8 cellular contexts compared by ENCODE assay signal in the genomic region with DNA sequence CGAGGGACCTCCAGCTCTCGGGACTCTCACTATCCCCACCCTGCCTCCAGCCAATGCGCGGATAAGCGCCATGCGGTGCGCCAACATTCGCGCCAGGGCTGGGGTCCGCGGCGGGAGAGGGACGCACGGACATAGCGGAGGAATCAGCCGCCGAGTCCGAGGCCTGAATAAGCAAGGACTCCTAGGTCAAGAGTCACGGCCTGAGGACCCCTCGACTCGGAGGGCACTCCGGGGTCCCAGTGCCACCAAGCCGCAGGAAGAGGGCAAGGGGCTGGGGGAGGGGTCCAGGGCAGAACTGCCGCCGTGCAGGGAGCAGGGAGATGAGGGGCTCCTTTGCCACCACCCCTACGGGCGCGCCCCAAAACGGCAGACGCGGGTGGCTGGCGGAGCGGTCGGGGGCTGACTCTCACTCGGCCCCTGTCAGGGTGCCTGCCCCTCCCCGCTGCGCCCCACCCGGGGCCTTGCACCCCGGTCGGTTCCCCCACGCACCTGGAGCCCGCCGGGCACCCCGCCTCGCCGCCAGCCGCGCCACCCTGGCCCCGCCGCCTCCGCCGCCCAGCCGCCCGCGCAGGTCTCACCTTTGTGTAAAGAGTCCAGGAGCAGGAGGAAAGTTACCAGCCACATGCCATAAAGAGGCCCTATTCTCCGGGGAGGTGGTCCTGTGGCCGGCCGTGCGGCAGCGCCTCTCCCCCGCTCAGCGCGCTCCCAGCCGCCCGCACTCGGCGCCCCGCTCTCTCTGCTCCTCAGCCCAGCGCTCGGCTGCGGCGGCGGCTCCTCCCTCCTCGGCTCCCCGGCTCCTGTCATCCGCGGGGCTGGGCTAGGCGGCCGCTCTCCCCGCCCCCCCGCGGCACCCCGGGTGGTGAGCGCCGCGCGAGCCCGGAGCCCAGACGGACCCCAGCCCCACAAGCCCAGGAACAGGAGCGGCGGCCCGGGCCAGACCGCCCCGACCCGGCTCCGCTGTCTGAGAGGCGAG. TPM values are rescaled to one million over a fixed set of nuclear protein-coding genes. Genes with fewer than 3 reads are reported as not detected.
DNase-seq lines count a peak whose midpoint lies in the region; ATAC-seq and FAIRE-seq lines count a peak whose summit lies in the region.

A gene with protein sequence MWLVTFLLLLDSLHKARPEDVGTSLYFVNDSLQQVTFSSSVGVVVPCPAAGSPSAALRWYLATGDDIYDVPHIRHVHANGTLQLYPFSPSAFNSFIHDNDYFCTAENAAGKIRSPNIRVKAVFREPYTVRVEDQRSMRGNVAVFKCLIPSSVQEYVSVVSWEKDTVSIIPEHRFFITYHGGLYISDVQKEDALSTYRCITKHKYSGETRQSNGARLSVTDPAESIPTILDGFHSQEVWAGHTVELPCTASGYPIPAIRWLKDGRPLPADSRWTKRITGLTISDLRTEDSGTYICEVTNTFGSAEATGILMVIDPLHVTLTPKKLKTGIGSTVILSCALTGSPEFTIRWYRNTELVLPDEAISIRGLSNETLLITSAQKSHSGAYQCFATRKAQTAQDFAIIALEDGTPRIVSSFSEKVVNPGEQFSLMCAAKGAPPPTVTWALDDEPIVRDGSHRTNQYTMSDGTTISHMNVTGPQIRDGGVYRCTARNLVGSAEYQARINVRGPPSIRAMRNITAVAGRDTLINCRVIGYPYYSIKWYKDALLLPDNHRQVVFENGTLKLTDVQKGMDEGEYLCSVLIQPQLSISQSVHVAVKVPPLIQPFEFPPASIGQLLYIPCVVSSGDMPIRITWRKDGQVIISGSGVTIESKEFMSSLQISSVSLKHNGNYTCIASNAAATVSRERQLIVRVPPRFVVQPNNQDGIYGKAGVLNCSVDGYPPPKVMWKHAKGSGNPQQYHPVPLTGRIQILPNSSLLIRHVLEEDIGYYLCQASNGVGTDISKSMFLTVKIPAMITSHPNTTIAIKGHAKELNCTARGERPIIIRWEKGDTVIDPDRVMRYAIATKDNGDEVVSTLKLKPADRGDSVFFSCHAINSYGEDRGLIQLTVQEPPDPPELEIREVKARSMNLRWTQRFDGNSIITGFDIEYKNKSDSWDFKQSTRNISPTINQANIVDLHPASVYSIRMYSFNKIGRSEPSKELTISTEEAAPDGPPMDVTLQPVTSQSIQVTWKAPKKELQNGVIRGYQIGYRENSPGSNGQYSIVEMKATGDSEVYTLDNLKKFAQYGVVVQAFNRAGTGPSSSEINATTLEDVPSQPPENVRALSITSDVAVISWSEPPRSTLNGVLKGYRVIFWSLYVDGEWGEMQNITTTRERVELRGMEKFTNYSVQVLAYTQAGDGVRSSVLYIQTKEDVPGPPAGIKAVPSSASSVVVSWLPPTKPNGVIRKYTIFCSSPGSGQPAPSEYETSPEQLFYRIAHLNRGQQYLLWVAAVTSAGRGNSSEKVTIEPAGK (N-terminal part only) (minus strand): TSS at position 761 of the 973 bp plus-strand sequence. CDS start 137 bp downstream, at position 624.

- peak within 1 kb of the TSS; percentile 92 for H3K4me2 ChIP-seq in neuronal stem cell (ENCODE audit: insufficient read depth, low read length, poor library complexity, severe bottlenecking)

- H3K9me3 ChIP-seq in esophagus (ENCODE audit: control insufficient read depth in 2 of 2, insufficient read depth in 1 of 2, low read depth in 1 of 2, low read length in 1 of 2): no peaks in the 10 kb centered on the region
- H3K9me3 ChIP-seq in neuronal stem cell (replicated peaks in 1 of 2; ENCODE audit: control insufficient read depth in 2 of 2, insufficient read depth in 1 of 2, low read depth in 1 of 2, low read length in 2 of 2): peaks cover 0 to 2% of the 10 kb centered on the region in 2 donors

- no peaks in the 10 kb centered on the region for H3K36me3 Mint-ChIP-seq in activated CD4-positive, alpha-beta T cell treated with anti-CD3 and anti-CD28 coated beads for 36 hours (ENCODE audit: low read depth)

- H4K8ac ChIP-seq in neuronal stem cell (ENCODE audit: low read depth, low read length): no peak within 1 kb of the TSS

- H3K4me1 Mint-ChIP-seq in activated CD4-positive, alpha-beta T cell treated with anti-CD3 and anti-CD28 coated beads for 36 hours: peaks cover 17% of the 10 kb centered on the region

- peak within 1 kb of the TSS; percentile 5 for H2AK5ac ChIP-seq in neuronal stem cell (ENCODE audit: low read depth, low read length)

- H2BK5ac ChIP-seq in neuronal stem cell (ENCODE audit: low read length): no peak within 1 kb of the TSS

- no peak within 1 kb of the TSS for H2BK12ac ChIP-seq in neuronal stem cell (ENCODE audit: low read length)

- H3K36me3 ChIP-seq in esophagus (ENCODE audit: control insufficient read depth in 2 of 2, insufficient read depth in 2 of 2, low read length in 1 of 2) (no peaks in the 10 kb centered on the region), neuronal stem cell (replicated peaks in 1 of 2; ENCODE audit: control insufficient read depth in 2 of 2, insufficient read depth in 2 of 2, low read length in 2 of 2) (no peaks in the 10 kb centered on the region)

- H3K9ac ChIP-seq in neuronal stem cell (ENCODE audit: low read depth, low read length, poor library complexity): peak within 1 kb of the TSS; percentile 27

- peaks cover 2% of the 10 kb centered on the region for H3K79me1 ChIP-seq in neuronal stem cell (ENCODE audit: low read depth, low read length)

- no peak for FAIRE-seq in GM18507 (lab: Jason Lieb, UNC)

- WGBS in esophagus, 2 donors: 3% methylated on average over 65 to 97 of the region's 97 CpGs
- no CpG with 5 or more reads among the region's 97 CpGs for WGBS in neuronal stem cell (ENCODE audit: extremely low coverage in 2 of 2, insufficient read length in 2 of 2, insufficient replicate concordance in 1 of 2), 2 donors

- peaks cover 3 to 9% of the 10 kb centered on the region in 2 donors for H3K4me1 ChIP-seq in esophagus (ENCODE audit: control insufficient read depth in 2 of 2, insufficient read depth in 2 of 2, low read length in 1 of 2)
- peaks cover 0 to 9% of the 10 kb centered on the region in 2 donors for H3K4me1 ChIP-seq in neuronal stem cell (ENCODE audit: control insufficient read depth in 2 of 2, insufficient read depth in 1 of 2, low read depth in 1 of 2, low read length in 2 of 2)

- peak within 1 kb of the TSS; percentile 9 to 36 for H3K4me3 ChIP-seq in esophagus (ENCODE audit: low read depth in 1 of 2, low read length in 2 of 2)
- H3K4me3 ChIP-seq in neuronal stem cell (ENCODE audit: low read length in 2 of 2): peak within 1 kb of the TSS in 1 of 2 donors; percentile 47

- DNase-seq in GM18507 (ENCODE audit: extremely low spot score, insufficient read length, low read depth) (peak; percentile 18), neuronal stem cell (ENCODE audit: low spot score) (no peak), NCI-H2081 (lab: John Stamatoyannopoulos, UW) (no peak)
- peak; percentile 66 for DNase-seq in activated CD4-positive, alpha-beta T cell treated with anti-CD3 and anti-CD28 coated beads for 36 hours

- H3K27me3 Mint-ChIP-seq in activated CD4-positive, alpha-beta T cell treated with anti-CD3 and anti-CD28 coated beads for 36 hours: peaks cover 44% of the 10 kb centered on the region

- CTCF ChIA-PET in activated CD4-positive, alpha-beta T cell treated with anti-CD3 and anti-CD28 coated beads for 36 hours (lab: Charles Lee): interaction anchor here (1.1 kb wide), 1 partner anchor 21 kb away, joined by 3 read pairs; no protein-coding TSS in a partner anchor

- H2BK15ac ChIP-seq in neuronal stem cell (ENCODE audit: low read length): no peak within 1 kb of the TSS

- H3K23ac ChIP-seq in neuronal stem cell (ENCODE audit: low read depth, low read length, poor library complexity): peak within 1 kb of the TSS; percentile 22

- H2AFZ ChIP-seq in neuronal stem cell (ENCODE audit: low read length): peak within 1 kb of the TSS; percentile 35

- H3K27me3 ChIP-seq in esophagus (ENCODE audit: control insufficient read depth in 1 of 2, insufficient read depth in 2 of 2, low read length in 2 of 2): peaks cover 10 to 13% of the 10 kb centered on the region in 2 donors
- peaks cover 24 to 97% (median 75%) of the 10 kb centered on the region in 3 experiments for H3K27me3 ChIP-seq in neuronal stem cell (ENCODE audit: control insufficient read depth in 3 of 3, insufficient read depth in 3 of 3, low read depth in 1 of 3, low read length in 3 of 3)

- H3K27ac ChIP-seq in esophagus (ENCODE audit: low read depth in 2 of 2, low read length in 1 of 2): no peak within 1 kb of the TSS
- no peak within 1 kb of the TSS for H3K27ac ChIP-seq in neuronal stem cell (replicated peaks; ENCODE audit: low read length)

- H3K4ac ChIP-seq in neuronal stem cell (ENCODE audit: low read length): no peak within 1 kb of the TSS

- no peak within 1 kb of the TSS for H4K91ac ChIP-seq in neuronal stem cell (ENCODE audit: low read depth, low read length, poor library complexity)

- H3K18ac ChIP-seq in neuronal stem cell (ENCODE audit: low read length): peak within 1 kb of the TSS; percentile 75

- peak; percentile 86 for ATAC-seq in activated CD4-positive, alpha-beta T cell treated with anti-CD3 and anti-CD28 coated beads for 36 hours
- no peak for ATAC-seq in HG03025 (IDR thresholded peaks at IDR 0.05; ENCODE audit: low FRiP score, unreplicated experiment)
- no peak for ATAC-seq in GM21526 (IDR thresholded peaks at IDR 0.05; ENCODE audit: low FRiP score, unreplicated experiment)
- no peak for ATAC-seq in GM18867 (IDR thresholded peaks at IDR 0.05; ENCODE audit: unreplicated experiment)

- intact Hi-C loops in activated CD4-positive, alpha-beta T cell treated with anti-CD3 and anti-CD28 coated beads for 36 hours (cut with DNase I, micrococcal nuclease): no loop called here

- H3K14ac ChIP-seq in neuronal stem cell (ENCODE audit: low read length): no peak within 1 kb of the TSS

- H3K27ac Mint-ChIP-seq in activated CD4-positive, alpha-beta T cell treated with anti-CD3 and anti-CD28 coated beads for 36 hours: no peak within 1 kb of the TSS

- H3K4me3 Mint-ChIP-seq in activated CD4-positive, alpha-beta T cell treated with anti-CD3 and anti-CD28 coated beads for 36 hours: peak within 1 kb of the TSS; percentile 26

- no peaks in the 10 kb centered on the region for H3K9me3 Mint-ChIP-seq in activated CD4-positive, alpha-beta T cell treated with anti-CD3 and anti-CD28 coated beads for 36 hours (ENCODE audit: low read depth)

- POLR2A ChIA-PET in activated CD4-positive, alpha-beta T cell treated with anti-CD3 and anti-CD28 coated beads for 36 hours (lab: Charles Lee): no interaction called here

- no peak within 1 kb of the TSS for H2BK120ac ChIP-seq in neuronal stem cell (ENCODE audit: low read depth, low read length)

RNA-seq across cellular contexts. Expression of the gene that starts here (rescaled TPM):
- total RNA-seq in activated CD4-positive, alpha-beta T cell treated with anti-CD3 and anti-CD28 coated beads for 36 hours: under 1 TPM; 0.05 to 0.67 TPM
- under 1 TPM; 0.04 TPM for polyA plus RNA-seq in esophagus
- polyA plus RNA-seq in neuronal stem cell (2013, experiment 1 of 2): 0.47 TPM
- polyA plus RNA-seq in neuronal stem cell (2013, experiment 2 of 2): 0.50 TPM

Comparison
In these comparisons a context has a peak if more than half of its experiments do, and no peak if none do; other contexts are left out.
1. Peak in DNase-seq and ATAC-seq in activated CD4-positive, alpha-beta T cell treated with anti-CD3 and anti-CD28 coated beads for 36 hours; RNA of the gene not detected or under 1 TPM.